ENCODE assay signal across 8 cellular contexts in genomic region chr14:82710257-82710841, GRCh38.
DNase-seq lines count a peak whose midpoint lies in the region; ATAC-seq and TF ChIP-seq lines count a peak whose summit lies in the region.

No MANE protein-coding gene starts in this region.

- no peaks in the 10 kb centered on the region for H3K79me2 ChIP-seq in OCI-LY7 (ENCODE audit: insufficient read depth, low read depth, low read length)

- TF ChIP-seq POLR2A in upper lobe of left lung (IDR thresholded peaks at IDR 0.05): no peak

- H3K23ac ChIP-seq in mesenchymal stem cell (ENCODE audit: low read length in 2 of 2): no peak overlapping the region

- no peak overlapping the region for H2BK5ac ChIP-seq in mesenchymal stem cell (ENCODE audit: low read depth, low read length, poor library complexity, severe bottlenecking)

- CTCF ChIA-PET in GM10248 (lab: Yijun Ruan, JAX) (interaction anchor here (0.7 to 1.7 kb wide), 6 partner anchors 11 to 754 kb away, joined by 3 to 5 read pairs (median 4); no protein-coding TSS in a partner anchor), OCI-LY7 (lab: Charles Lee; ENCODE audit: unreplicated experiment) (no interaction called here)

- DNase-seq in AG08396 (ENCODE audit: low spot score) (peak; percentile 36), GM10248 (ENCODE audit: extremely low spot score) (peak; percentile 35), OCI-LY7 (ENCODE audit: low spot score) (peak; percentile 54), colonic mucosa (peak; percentile 54), mesenchymal stem cell (peak; percentile 52), upper lobe of left lung (peak in 1 of 2 donors; percentile 63)

- 14% methylated on average over 1 of the region's 4 CpGs for WGBS in mesenchymal stem cell
- 32 to 36% methylated on average over 4 of the region's 4 CpGs for WGBS in upper lobe of left lung, 2 donors

- no peaks in the 10 kb centered on the region for H3K9me3 ChIP-seq in OCI-LY7 (ENCODE audit: low read length)
- H3K9me3 ChIP-seq in colonic mucosa: no peaks in the 10 kb centered on the region
- H3K9me3 ChIP-seq in mesenchymal stem cell (ENCODE audit: control insufficient read depth, low read length): peaks cover 6% of the 10 kb centered on the region
- no peaks in the 10 kb centered on the region for H3K9me3 ChIP-seq in upper lobe of left lung

- H3K27ac ChIP-seq in OCI-LY7 (ENCODE audit: low read depth, low read length, poor library complexity, severe bottlenecking) (no peak overlapping the region), colonic mucosa (no peak overlapping the region), mesenchymal stem cell (ENCODE audit: low read length, poor library complexity, severe bottlenecking) (no peak overlapping the region), upper lobe of left lung (no peak overlapping the region)

- H3K36me3 ChIP-seq in OCI-LY7 (ENCODE audit: insufficient read depth, low read length): no peaks in the 10 kb centered on the region
- H3K36me3 ChIP-seq in colonic mucosa: no peaks in the 10 kb centered on the region
- no peaks in the 10 kb centered on the region for H3K36me3 ChIP-seq in mesenchymal stem cell (ENCODE audit: control insufficient read depth in 1 of 2, insufficient read depth in 2 of 2, low read depth in 1 of 2, low read length in 2 of 2)
- no peaks in the 10 kb centered on the region for H3K36me3 ChIP-seq in upper lobe of left lung

- no TSS peak for BruUV-seq in OCI-LY7 (replicated peaks; lab: Mats Ljungman, UMichigan)

- ATAC-seq in HG03342 (IDR thresholded peaks at IDR 0.05; ENCODE audit: unreplicated experiment) (peak; percentile 74), upper lobe of left lung (ENCODE audit: low FRiP score in 2 of 2) (peak; percentile 55 to 69), GM19463 (IDR thresholded peaks at IDR 0.05; ENCODE audit: unreplicated experiment) (no peak)

- H3K14ac ChIP-seq in mesenchymal stem cell (ENCODE audit: low read length in 2 of 2): no peak overlapping the region

- intact Hi-C loops in OCI-LY7 (cut with micrococcal nuclease; ENCODE audit: unreplicated experiment): loop anchor here (10.0 kb wide), 2 partner anchors 364 to 754 kb away; no protein-coding TSS in a partner anchor
- intact Hi-C loops in colonic mucosa (cut with DNase I): no loop called here

- H3K4me3 ChIP-seq in OCI-LY7 (ENCODE audit: low read depth, low read length, poor library complexity, severe bottlenecking) (no peak overlapping the region), colonic mucosa (no peak overlapping the region), mesenchymal stem cell (ENCODE audit: insufficient read depth in 1 of 2, low read depth in 1 of 2, low read length in 2 of 2) (no peak overlapping the region), upper lobe of left lung (no peak overlapping the region)

- H2AFZ ChIP-seq in OCI-LY7 (ENCODE audit: low read length) (no peak overlapping the region), mesenchymal stem cell (ENCODE audit: low read depth, low read length) (no peak overlapping the region)

- H3K4ac ChIP-seq in mesenchymal stem cell (ENCODE audit: low read depth in 1 of 2, low read length in 2 of 2): no peak overlapping the region

- H2BK15ac ChIP-seq in mesenchymal stem cell (ENCODE audit: low read depth, poor library complexity, severe bottlenecking): no peak overlapping the region

- no peak overlapping the region for H3K18ac ChIP-seq in mesenchymal stem cell (ENCODE audit: low read depth in 1 of 2, low read length in 2 of 2)

- H2BK12ac ChIP-seq in mesenchymal stem cell (ENCODE audit: low read length in 2 of 2): no peak overlapping the region

- H3K9ac ChIP-seq in colonic mucosa (ENCODE audit: low read depth in 2 of 2, low read length in 2 of 2) (no peak overlapping the region), mesenchymal stem cell (ENCODE audit: low read length) (no peak overlapping the region)

- no peak overlapping the region for H4K91ac ChIP-seq in mesenchymal stem cell (ENCODE audit: low read length)

- H2BK120ac ChIP-seq in mesenchymal stem cell (ENCODE audit: low read depth, low read length): no peak overlapping the region

- H2AK5ac ChIP-seq in mesenchymal stem cell (ENCODE audit: low read length, severe bottlenecking): no peak overlapping the region

- no peaks in the 10 kb centered on the region for H3K27me3 ChIP-seq in colonic mucosa
- no peaks in the 10 kb centered on the region for H3K27me3 ChIP-seq in mesenchymal stem cell (ENCODE audit: control insufficient read depth in 1 of 2, insufficient read depth in 1 of 2, low read length in 2 of 2)
- no peaks in the 10 kb centered on the region for H3K27me3 ChIP-seq in upper lobe of left lung

- no peak overlapping the region for H4K8ac ChIP-seq in mesenchymal stem cell (ENCODE audit: low read length)

- no peaks in the 10 kb centered on the region for H3K9me2 ChIP-seq in OCI-LY7 (ENCODE audit: insufficient read depth, low read length)

- H3K79me1 ChIP-seq in mesenchymal stem cell (replicated peaks; ENCODE audit: low read length, poor library complexity, severe bottlenecking): no peaks in the 10 kb centered on the region

- H3K4me2 ChIP-seq in OCI-LY7 (ENCODE audit: low read length): no peak overlapping the region
- no peak overlapping the region for H3K4me2 ChIP-seq in mesenchymal stem cell (ENCODE audit: low read length, poor library complexity, severe bottlenecking)

- no peak for TF ChIP-seq EP300 in upper lobe of left lung (IDR thresholded peaks at IDR 0.05)

- POLR2A ChIA-PET in GM10248 (lab: Yijun Ruan, JAX) (no interaction called here), OCI-LY7 (lab: Charles Lee) (no interaction called here)

- H4K20me1 ChIP-seq in OCI-LY7 (ENCODE audit: insufficient read depth, low read length): no peaks in the 10 kb centered on the region

- H3K4me1 ChIP-seq in OCI-LY7 (ENCODE audit: insufficient read depth, low read length, poor library complexity, severe bottlenecking) (no peaks in the 10 kb centered on the region), colonic mucosa (no peaks in the 10 kb centered on the region), mesenchymal stem cell (ENCODE audit: control insufficient read depth, insufficient read depth, low read depth, low read length) (no peaks in the 10 kb centered on the region), upper lobe of left lung (no peaks in the 10 kb centered on the region)

- TF ChIP-seq CTCF in GM10248 (IDR thresholded peaks at IDR 0.05; ENCODE audit: control extremely low read depth, extremely low read depth, low read depth, missing control alignments) (peak; percentile 70), OCI-LY7 (conservative IDR thresholded peaks at IDR 0.05; ENCODE audit: low read length) (peak; percentile 93), colonic mucosa (IDR thresholded peaks at IDR 0.05) (peak; percentile 62), upper lobe of left lung (IDR thresholded peaks at IDR 0.05) (peak in 5 of 6 experiments; percentile 43 to 70 (median 57))
